Comparison of ENCODE assay signal across 30 cellular contexts in genomic region chr22:42400811-42401547, GRCh38. TPM values are rescaled to one million over a fixed set of nuclear protein-coding genes. Genes with fewer than 3 reads are reported as not detected.
"Had no signal": no experiment of that assay in that cellular context is flagged by ENCODE, and none has a peak within 500 bp of the region (broad histone marks: within the 10 kb centered on the region; RNA-seq: fewer than 3 reads in every experiment).

No MANE protein-coding gene starts in this region.

- H3K36me3 Mint-ChIP-seq: activated CD4-positive, alpha-beta memory T cell treated with anti-CD3 and anti-CD28 coated beads for 36 hours; natural killer cell treated with Interleukin-12 subunit alpha and Interleukin-12 subunit beta and Interleukin-15 and Interleukin-18, amount 100 ng/mL, for 72 hours had no signal

- H3K27me3 Mint-ChIP-seq: activated CD4-positive, alpha-beta memory T cell treated with anti-CD3 and anti-CD28 coated beads for 36 hours; activated CD4-positive, alpha-beta T cell treated with anti-CD3 and anti-CD28 coated beads, Interleukin-2, amount 10 ng/mL, durations not matched to agents 24 days and 14 days; activated naive CD8-positive, alpha-beta T cell treated with anti-CD3 and anti-CD28 coated beads, Interleukin-2, amount 50 U/mL, for 24 hours; activated T-cell treated with anti-CD3 and anti-CD28 coated beads, Interleukin-2, amount 50 U/mL, for 24 hours; stimulated activated naive CD8-positive, alpha-beta T cell treated with anti-CD3 and anti-CD28 coated beads, Interleukin-15, amount 100 ng/mL, for 72 hours had no signal

- H3K9me3 Mint-ChIP-seq: activated CD4-positive, alpha-beta memory T cell treated with anti-CD3 and anti-CD28 coated beads for 36 hours; activated CD4-positive, alpha-beta T cell treated with anti-CD3 and anti-CD28 coated beads, Interleukin-2, amount 10 ng/mL, durations not matched to agents 24 days and 14 days; activated naive CD8-positive, alpha-beta T cell treated with anti-CD3 and anti-CD28 coated beads, Interleukin-2, amount 50 U/mL, for 24 hours; activated T-cell treated with anti-CD3 and anti-CD28 coated beads, Interleukin-2, amount 50 U/mL, for 24 hours; natural killer cell treated with Interleukin-12 subunit alpha and Interleukin-12 subunit beta and Interleukin-15 and Interleukin-18, amount 100 ng/mL, for 72 hours; stimulated activated naive CD8-positive, alpha-beta T cell treated with anti-CD3 and anti-CD28 coated beads, Interleukin-15, amount 100 ng/mL, for 72 hours; T-helper 1 cell treated with Interleukin-12 subunit alpha and Interleukin-12 subunit beta and Interleukin-4 antibody, amounts not matched to agents 30 μg/mL and 1 μg/mL, for 36 hours had no signal

- H3K36me3 ChIP-seq: esophagus squamous epithelium, lower lobe of right lung, ovary, upper lobe of left lung had no signal

- ATAC-seq: activated CD4-positive, CD25-positive, alpha-beta regulatory T cell treated with anti-CD3 and anti-CD28 coated beads, Interleukin-2, amount 50 U/mL, for 24 hours; activated naive CD8-positive, alpha-beta T cell treated with anti-CD3 and anti-CD28 coated beads, Interleukin-2, amount 50 U/mL, for 24 hours; heart right ventricle; lower lobe of right lung; natural killer cell treated with Interleukin-12 subunit alpha and Interleukin-12 subunit beta and Interleukin-15 and Interleukin-18, amount 100 ng/mL, for 72 hours; sciatic nerve; stimulated activated naive CD8-positive, alpha-beta T cell treated with anti-CD3 and anti-CD28 coated beads, Interleukin-15, amount 100 ng/mL, for 72 hours had no signal

- H3K27me3 ChIP-seq: ovary, upper lobe of left lung had no signal

- DNase-seq: activated CD4-positive, alpha-beta memory T cell treated with anti-CD3 and anti-CD28 coated beads for 36 hours; activated CD4-positive, alpha-beta T cell treated with anti-CD3 and anti-CD28 coated beads, Interleukin-2, amount 10 ng/mL, durations not matched to agents 24 days and 14 days; activated CD8-positive, alpha-beta memory T cell treated with anti-CD3 and anti-CD28 coated beads, Interleukin-2, amount 50 U/mL, for 48 hours; activated gamma-delta T cell; activated naive CD4-positive, alpha-beta T cell treated with anti-CD3 and anti-CD28 coated beads, Interleukin-2, amount 50 U/mL, for 16 hours; activated naive CD8-positive, alpha-beta T cell treated with anti-CD3 and anti-CD28 coated beads, Interleukin-2, amount 50 U/mL, for 24 hours; activated T-cell treated with anti-CD3 and anti-CD28 coated beads, Interleukin-2, amount 50 U/mL, for 24 hours; anterior cingulate cortex; effector CD8-positive, alpha-beta T cell; esophagus squamous epithelium; foreskin melanocyte; heart right ventricle; lower lobe of right lung; mesendoderm; ovary; stimulated activated CD4-positive, alpha-beta T cell treated with anti-CD3 and anti-CD28 coated beads, Interleukin-12 subunit alpha, Interleukin-12 subunit beta, amount 100 ng/mL, for 4 hours; stimulated activated CD4-positive, alpha-beta T cell treated with anti-CD3 and anti-CD28 coated beads, Interleukin-4, amount 100 ng/mL, for 1 hour; stimulated activated naive CD8-positive, alpha-beta T cell treated with anti-CD3 and anti-CD28 coated beads, Interleukin-15, amount 100 ng/mL, for 72 hours; substantia nigra; T-helper 9 cell; upper lobe of left lung had no signal

- H3K27ac Mint-ChIP-seq: activated CD4-positive, alpha-beta memory T cell treated with anti-CD3 and anti-CD28 coated beads for 36 hours; activated CD4-positive, alpha-beta T cell treated with anti-CD3 and anti-CD28 coated beads, Interleukin-2, amount 10 ng/mL, durations not matched to agents 24 days and 14 days; activated naive CD8-positive, alpha-beta T cell treated with anti-CD3 and anti-CD28 coated beads, Interleukin-2, amount 50 U/mL, for 24 hours; activated T-cell treated with anti-CD3 and anti-CD28 coated beads, Interleukin-2, amount 50 U/mL, for 24 hours; natural killer cell treated with Interleukin-12 subunit alpha and Interleukin-12 subunit beta and Interleukin-15 and Interleukin-18, amount 100 ng/mL, for 72 hours; progenitor cell of endocrine pancreas; stimulated activated naive CD8-positive, alpha-beta T cell treated with anti-CD3 and anti-CD28 coated beads, Interleukin-15, amount 100 ng/mL, for 72 hours; T-helper 1 cell treated with Interleukin-12 subunit alpha and Interleukin-12 subunit beta and Interleukin-4 antibody, amounts not matched to agents 30 μg/mL and 1 μg/mL, for 36 hours had no signal

- H3K9me3 ChIP-seq: esophagus squamous epithelium, heart right ventricle, lower lobe of right lung, ovary, upper lobe of left lung had no signal

- H3K4me3 ChIP-seq: esophagus squamous epithelium, heart right ventricle, lower lobe of right lung, ovary, skin epidermis, upper lobe of left lung had no signal

- H3K27ac ChIP-seq: epithelial cell of prostate, esophagus squamous epithelium, heart right ventricle, lower lobe of right lung, ovary, skin epidermis, upper lobe of left lung, VCaP had no signal

- H3K4me3 Mint-ChIP-seq: activated CD4-positive, alpha-beta memory T cell treated with anti-CD3 and anti-CD28 coated beads for 36 hours; activated CD4-positive, alpha-beta T cell treated with anti-CD3 and anti-CD28 coated beads, Interleukin-2, amount 10 ng/mL, durations not matched to agents 24 days and 14 days; activated naive CD8-positive, alpha-beta T cell treated with anti-CD3 and anti-CD28 coated beads, Interleukin-2, amount 50 U/mL, for 24 hours; activated T-cell treated with anti-CD3 and anti-CD28 coated beads, Interleukin-2, amount 50 U/mL, for 24 hours; natural killer cell treated with Interleukin-12 subunit alpha and Interleukin-12 subunit beta and Interleukin-15 and Interleukin-18, amount 100 ng/mL, for 72 hours; stimulated activated naive CD8-positive, alpha-beta T cell treated with anti-CD3 and anti-CD28 coated beads, Interleukin-15, amount 100 ng/mL, for 72 hours; T-helper 1 cell treated with Interleukin-12 subunit alpha and Interleukin-12 subunit beta and Interleukin-4 antibody, amounts not matched to agents 30 μg/mL and 1 μg/mL, for 36 hours had no signal

RNA-seq across cellular contexts. Expression of gene NFAM1, which starts 31.2 kb away (rescaled TPM):
- total RNA-seq: glomerular endothelial cell had no signal
